9 cellular contexts compared by ENCODE assay signal in the genomic region with DNA sequence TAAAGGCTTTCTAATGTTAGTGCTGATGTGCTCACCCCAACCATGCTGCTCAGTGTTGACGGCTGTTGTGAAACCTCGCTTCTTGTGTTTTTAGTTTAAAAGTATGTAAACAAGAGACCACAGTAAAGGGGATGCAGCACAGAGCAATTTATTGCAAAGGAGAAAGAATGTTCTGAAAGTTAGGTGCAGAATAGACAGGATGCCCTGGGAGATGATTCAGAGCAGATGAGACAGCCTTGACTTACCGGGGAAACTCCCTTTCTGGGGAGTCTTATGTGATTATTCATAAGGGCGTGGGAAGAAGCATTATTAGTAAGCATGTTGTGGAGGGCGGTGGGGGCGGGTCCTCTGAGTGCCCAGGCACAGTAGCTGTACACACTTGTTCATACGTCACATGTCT. TPM values are rescaled to one million over a fixed set of nuclear protein-coding genes. Genes with fewer than 3 reads are reported as not detected.
DNase-seq lines count a peak whose midpoint lies in the region; ATAC-seq and TF ChIP-seq lines count a peak whose summit lies in the region.
"Had no signal": no experiment of that assay in that cellular context is flagged by ENCODE, and none has a peak within 500 bp of the region (broad histone marks: within the 10 kb centered on the region; RNA-seq: fewer than 3 reads in every experiment).

No MANE protein-coding gene starts in this region.

- TF ChIP-seq EP300 in esophagus muscularis mucosa (IDR thresholded peaks at IDR 0.05) = no peak

- H3K4me1 ChIP-seq in esophagus muscularis mucosa = no peaks in the 10 kb centered on the region

- no peaks in the 10 kb centered on the region for H3K27me3 ChIP-seq in esophagus muscularis mucosa

- peaks cover 0 to 6% (median 0%) of the 10 kb centered on the region in 4 donors for H3K9me3 ChIP-seq in esophagus muscularis mucosa

- CTCF ChIA-PET in RWPE1 (lab: Yijun Ruan, JAX) = no interaction called here

- H3K36me3 ChIP-seq in esophagus muscularis mucosa = peaks cover 27 to 59% (median 44%) of the 10 kb centered on the region in 4 donors

- TF ChIP-seq POLR2A in esophagus muscularis mucosa (IDR thresholded peaks at IDR 0.05; ENCODE audit: low read depth) = no peak

- no peak overlapping the region for H3K4me3 ChIP-seq in esophagus muscularis mucosa

- TF ChIP-seq CTCF in RWPE1 (conservative IDR thresholded peaks at IDR 0.05; ENCODE audit: low read depth) (no peak), esophagus muscularis mucosa (IDR thresholded peaks at IDR 0.05) (no peak)

- POLR2A ChIA-PET in RWPE1 (lab: Yijun Ruan, JAX; ENCODE audit: low non-redundant PET) = no interaction called here

- ATAC-seq in GM19463 (IDR thresholded peaks at IDR 0.05; ENCODE audit: unreplicated experiment) (peak; percentile 89), GM21381 (IDR thresholded peaks at IDR 0.05; ENCODE audit: unreplicated experiment) (no peak), left colon (no peak)

- peak; percentile 91 for DNase-seq in RWPE1 (ENCODE audit: low spot score)
- DNase-seq in fibroblast of gingiva (ENCODE audit: low read depth) = peak; percentile 84
- peak in 2 of 3 experiments; percentile 5 to 15 for DNase-seq in stimulated activated CD4-positive, alpha-beta T cell treated with anti-CD3 and anti-CD28 coated beads, TNF-alpha, amount 100 ng/mL, for 4 hours (ENCODE audit: low read depth in 3 of 3)
- no peak for DNase-seq in esophagus muscularis mucosa (ENCODE audit: extremely low spot score)
- no peak for DNase-seq in putamen (ENCODE audit: low spot score)
- DNase-seq in left colon = no peak
- DNase-seq: activated B cell treated with CpG ODN at 0.5 μM for 24 hours had no signal

- H3K27ac ChIP-seq in RWPE1 (peak overlapping the region; percentile 94), esophagus muscularis mucosa (replicated peaks in 1 of 4) (no peak overlapping the region)

- 68% methylated on average over 7 of the region's 7 CpGs for WGBS in esophagus muscularis mucosa

- intact Hi-C loops in esophagus muscularis mucosa (cut with DNase I) (no loop called here), left colon (cut with DNase I, micrococcal nuclease) (no loop called here)

RNA-seq across cellular contexts. Expression of gene EVC, which starts 47.7 kb away (rescaled TPM):
- 10 to 100 TPM; 25.7 to 59.6 (median 44.2) TPM for total RNA-seq in esophagus muscularis mucosa
- total RNA-seq in left colon = 1 to 10 TPM; 2.2 to 5.1 TPM

RNA-seq across cellular contexts. Expression of gene EVC2, which starts 50.4 kb away (rescaled TPM):
- total RNA-seq in esophagus muscularis mucosa = 10 to 100 TPM in 2 of 4 donors, 1 to 10 TPM in 2; 8.3 to 12.4 (median 9.9) TPM
- 1 to 10 TPM in 1 of 2 donors, under 1 TPM in 1; 0.82 to 1.4 TPM for total RNA-seq in left colon

Comparison
In these comparisons a context has a peak if more than half of its experiments do, and no peak if none do; other contexts are left out.
1. DNase-seq: peak in RWPE1 (single experiment), fibroblast of gingiva (single experiment) and stimulated activated CD4-positive, alpha-beta T cell treated with anti-CD3 and anti-CD28 coated beads, TNF-alpha, amount 100 ng/mL, for 4 hours (2 of 3); none in esophagus muscularis mucosa (single experiment), putamen (single experiment) and left colon (0 of 2).
2. RNA of gene EVC, which starts 47.7 kb away (total RNA-seq): 25.7 to 59.6 TPM in esophagus muscularis mucosa; 2.2 to 5.1 TPM in left colon; every median in the first group is over 4 times any median in the second.